1 cellular context compared by ENCODE assay signal in genomic region chr5:173941758-173942401, GRCh38.
TF ChIP-seq lines count a peak whose summit lies in the region.

No MANE protein-coding gene starts in this region.

TF ChIP-seq in HepG2, 621 proteins besides CTCF, POLR2A, EP300 and RAD21 (continued from another document and continues in another):
- TF ChIP-seq FOXO1 (CRISPR knock-in tag; IDR thresholded peaks at IDR 0.05) = peak; percentile 85
- peak; percentile 85 for TF ChIP-seq SAP130 (CRISPR knock-in tag; IDR thresholded peaks at IDR 0.05; ENCODE audit: low read depth)
- peak; percentile 53; the same call in 1 of the 2 replicates for TF ChIP-seq ZSCAN9 (CRISPR knock-in tag; IDR thresholded peaks at IDR 0.05; ENCODE audit: borderline replicate concordance)
- no peak for TF ChIP-seq GTF3A (CRISPR knock-in tag; conservative IDR thresholded peaks at IDR 0.05)
- 0 out of 2 replicates have a peak, but pooled peaks have one; percentile 20 for TF ChIP-seq JUND (CRISPR knock-in tag; IDR thresholded peaks at IDR 0.05)
- TF ChIP-seq CREM (IDR thresholded peaks at IDR 0.05) = peak; percentile 77
- TF ChIP-seq CREM (CRISPR knock-in tag; IDR thresholded peaks at IDR 0.05) = no peak
- TF ChIP-seq KLF11 (CRISPR knock-in tag; IDR thresholded peaks at IDR 0.05) = no peak
- TF ChIP-seq ZNF646 (CRISPR knock-in tag; IDR thresholded peaks at IDR 0.05) = no peak
- 0 out of 2 replicates have a peak, but pooled peaks have one; percentile 21 for TF ChIP-seq ZNF441 (CRISPR knock-in tag; IDR thresholded peaks at IDR 0.05; ENCODE audit: borderline replicate concordance)
- TF ChIP-seq SIN3A (IDR thresholded peaks at IDR 0.05; ENCODE audit: borderline replicate concordance, low read depth, low read length) = 0 out of 2 replicates have a peak, but pooled peaks have one; percentile 32
- TF ChIP-seq ZNF362 (CRISPR knock-in tag; IDR thresholded peaks at IDR 0.05; ENCODE audit: borderline replicate concordance) = 0 out of 2 replicates have a peak, but pooled peaks have one; percentile 65
- no peak for TF ChIP-seq ZNF510 (CRISPR knock-in tag; IDR thresholded peaks at IDR 0.05; ENCODE audit: low read depth)
- peak; percentile 97 for TF ChIP-seq FOXA3 (CRISPR knock-in tag; IDR thresholded peaks at IDR 0.05)
- TF ChIP-seq NR2F1 (CRISPR knock-in tag; IDR thresholded peaks at IDR 0.05) = peak; percentile 72 to 89; a peak in 3 of 4 replicates
- TF ChIP-seq ZMYM3 (CRISPR knock-in tag; IDR thresholded peaks at IDR 0.05) = peak; percentile 54
- no peak for TF ChIP-seq ZBTB7A (CRISPR knock-in tag; IDR thresholded peaks at IDR 0.05)
- no peak for TF ChIP-seq SRSF9 (IDR thresholded peaks at IDR 0.05; ENCODE audit: borderline replicate concordance, insufficient read depth, low read depth, low read length, poor library complexity, severe bottlenecking)
- TF ChIP-seq BORCS8-MEF2B (CRISPR knock-in tag; IDR thresholded peaks at IDR 0.05) = no peak
- TF ChIP-seq HMG20B (CRISPR knock-in tag; conservative IDR thresholded peaks at IDR 0.05) = 0 out of 2 replicates have a peak, but pooled peaks have one; percentile 69
- no peak for TF ChIP-seq ZNF740 (CRISPR knock-in tag; IDR thresholded peaks at IDR 0.05)
- TF ChIP-seq DPF2 (CRISPR knock-in tag; IDR thresholded peaks at IDR 0.05; ENCODE audit: borderline replicate concordance, low read depth) = peak; percentile 92
- TF ChIP-seq ZSCAN31 (CRISPR knock-in tag; IDR thresholded peaks at IDR 0.05; ENCODE audit: low read depth) = peak; percentile 63; the same call in 1 of the 2 replicates
- TF ChIP-seq KAT8 (CRISPR knock-in tag; IDR thresholded peaks at IDR 0.05) = peak; percentile 49
- no peak for TF ChIP-seq RFX5 (IDR thresholded peaks at IDR 0.05; ENCODE audit: low read depth, low read length)
- peak; percentile 76 for TF ChIP-seq HDAC1 (CRISPR knock-in tag; IDR thresholded peaks at IDR 0.05)
- 0 out of 2 replicates have a peak, but pooled peaks have one; percentile 45 for TF ChIP-seq FOXO4 (CRISPR knock-in tag; conservative IDR thresholded peaks at IDR 0.05)
- TF ChIP-seq TOE1 (CRISPR knock-in tag; IDR thresholded peaks at IDR 0.05) = no peak
- TF ChIP-seq ARID2 (CRISPR knock-in tag; IDR thresholded peaks at IDR 0.05; ENCODE audit: borderline replicate concordance) = 0 out of 2 replicates have a peak, but pooled peaks have one; percentile 42
- no peak for TF ChIP-seq KIAA2018 (CRISPR knock-in tag; IDR thresholded peaks at IDR 0.05; ENCODE audit: borderline replicate concordance)
- TF ChIP-seq TRAFD1 (CRISPR knock-in tag; IDR thresholded peaks at IDR 0.05; ENCODE audit: borderline replicate concordance) = no peak
- no peak for TF ChIP-seq ZNF530 (CRISPR knock-in tag; IDR thresholded peaks at IDR 0.05; ENCODE audit: low read depth)
- peak; percentile 85 for TF ChIP-seq FOXP1 (IDR thresholded peaks at IDR 0.05)
- TF ChIP-seq FOXP1 (CRISPR knock-in tag; IDR thresholded peaks at IDR 0.05) = peak; percentile 99
- peak; percentile 94 for TF ChIP-seq SALL1 (CRISPR knock-in tag; IDR thresholded peaks at IDR 0.05)
- no peak for TF ChIP-seq NFIB (CRISPR knock-in tag; IDR thresholded peaks at IDR 0.05; ENCODE audit: borderline replicate concordance)
